Comparison of ENCODE assay signal across 15 cellular contexts in the genomic region with DNA sequence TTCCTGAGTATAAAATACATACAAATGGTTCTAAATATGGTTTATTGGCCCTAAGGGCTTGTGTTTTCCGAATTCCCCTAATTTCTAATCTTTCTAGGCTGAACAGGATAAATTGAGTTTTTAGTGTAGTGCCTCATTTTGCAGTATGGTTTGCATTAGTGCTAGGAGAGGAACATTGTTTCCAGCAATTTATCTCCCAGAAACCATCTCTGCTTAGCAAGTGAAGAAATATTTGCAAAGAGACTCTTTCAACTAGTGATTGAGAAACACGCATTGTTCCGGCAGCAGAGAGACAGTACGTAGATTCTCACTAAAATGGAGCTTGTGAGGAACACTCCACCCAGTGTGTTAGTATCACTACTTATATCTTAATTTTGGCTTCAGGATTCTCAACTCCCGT.
DNase-seq lines count a peak whose midpoint lies in the region; ATAC-seq and TF ChIP-seq lines count a peak whose summit lies in the region.
"Had no signal": no experiment of that assay in that cellular context is flagged by ENCODE, and none has a peak within 500 bp of the region (broad histone marks: within the 10 kb centered on the region; RNA-seq: fewer than 3 reads in every experiment).

No MANE protein-coding gene starts in this region.

- no peaks in the 10 kb centered on the region for H3K27me3 Mint-ChIP-seq in naive thymus-derived CD8-positive, alpha-beta T cell

- ATAC-seq in heart right ventricle (peak in 7 of 8 donors; percentile 8 to 48 (median 29)), psoas muscle (no peak), HG02884 (IDR thresholded peaks at IDR 0.05; ENCODE audit: unreplicated experiment) (no peak)
- no peak for ATAC-seq in naive thymus-derived CD8-positive, alpha-beta T cell

- no peak overlapping the region for H3K27ac Mint-ChIP-seq in naive thymus-derived CD8-positive, alpha-beta T cell

- no peaks in the 10 kb centered on the region for H3K36me3 ChIP-seq in ascending aorta
- H3K36me3 ChIP-seq in heart right ventricle, result no peaks in the 10 kb centered on the region
- H3K36me3 ChIP-seq in psoas muscle (ENCODE audit: insufficient read depth in 1 of 2, low read depth in 1 of 2), result no peaks in the 10 kb centered on the region
- H3K36me3 ChIP-seq: BE2C, tibial nerve had no signal

- POLR2A ChIA-PET in naive thymus-derived CD8-positive, alpha-beta T cell (lab: Charles Lee), result no interaction called here

- no peak overlapping the region for H3K4me3 Mint-ChIP-seq in naive thymus-derived CD8-positive, alpha-beta T cell

- H3K27ac ChIP-seq in ascending aorta, result peak overlapping the region; percentile 57 to 64
- peak overlapping the region; percentile 28 to 89 (median 84) for H3K27ac ChIP-seq in heart right ventricle
- H3K27ac ChIP-seq in psoas muscle, result peak overlapping the region; percentile 55

- peaks cover 0 to 5% (median 2%) of the 10 kb centered on the region in 4 donors for H3K4me1 Mint-ChIP-seq in naive thymus-derived CD8-positive, alpha-beta T cell

- 39 to 55% methylated on average over 5 of the region's 5 CpGs for WGBS in heart right ventricle, 2 donors
- 68 to 72% (median 72%) methylated on average over 5 of the region's 5 CpGs for WGBS in psoas muscle, 3 donors

- DNase-seq in AG20443 (ENCODE audit: low spot score) (peak; percentile 74), ascending aorta (ENCODE audit: low spot score in 2 of 2) (no peak), heart right ventricle (no peak), psoas muscle (no peak), G401 (ENCODE audit: low spot score) (no peak)
- DNase-seq in activated T-cell treated with anti-CD3 and anti-CD28 coated beads, Interleukin-2, amount 50 U/mL, for 48 hours, result no peak
- no peak for DNase-seq in naive thymus-derived CD8-positive, alpha-beta T cell
- DNase-seq: activated CD4-positive, alpha-beta T cell treated with anti-CD3 and anti-CD28 coated beads, Interleukin-2, amount 50 U/mL, for 1 hour; BE2C; hippocampal formation; NCI-H1694; NCI-H524 treated with DMSO at 0.1 percent for 48 hours; RPMI8226 had no signal

- H3K9me3 ChIP-seq in ascending aorta, result no peaks in the 10 kb centered on the region
- H3K9me3 ChIP-seq in heart right ventricle, result no peaks in the 10 kb centered on the region
- H3K9me3 ChIP-seq in psoas muscle, result no peaks in the 10 kb centered on the region
- H3K9me3 ChIP-seq: BE2C, tibial nerve had no signal

- H3K4me1 ChIP-seq in ascending aorta, result peaks cover 0 to 35% of the 10 kb centered on the region in 2 donors
- H3K4me1 ChIP-seq in heart right ventricle, result peaks cover 6 to 91% (median 58%) of the 10 kb centered on the region in 9 donors
- H3K4me1 ChIP-seq in psoas muscle, result peaks cover 16% of the 10 kb centered on the region
- H3K4me1 ChIP-seq: BE2C had no signal

- H3K9me3 Mint-ChIP-seq in naive thymus-derived CD8-positive, alpha-beta T cell, result no peaks in the 10 kb centered on the region

- no peak for TF ChIP-seq CTCF in ascending aorta (IDR thresholded peaks at IDR 0.05)
- no peak for TF ChIP-seq CTCF in heart right ventricle (IDR thresholded peaks at IDR 0.05)
- TF ChIP-seq CTCF in psoas muscle (IDR thresholded peaks at IDR 0.05), result no peak

- H3K27me3 ChIP-seq in ascending aorta (no peaks in the 10 kb centered on the region), heart right ventricle (no peaks in the 10 kb centered on the region), psoas muscle (ENCODE audit: insufficient read depth in 3 of 3, low read length in 2 of 3) (no peaks in the 10 kb centered on the region)
- H3K27me3 ChIP-seq: BE2C, tibial nerve had no signal

- H3K36me3 Mint-ChIP-seq in naive thymus-derived CD8-positive, alpha-beta T cell, result peaks cover 0 to 15% (median under 1%) of the 10 kb centered on the region in 3 donors

- in situ Hi-C loops in G401 (cut with HindIII; ENCODE audit: low sequenced_read_pairs), result no loop called here

- intact Hi-C loops in ascending aorta (cut with DNase I), result loop anchor here (1.0 kb wide), 1 partner anchor 178 kb away; a partner anchor contains a TSS
- intact Hi-C loops in heart right ventricle (cut with DNase I), result loop anchor here in 2 of 10 donors (2.0 to 10.0 kb wide), 4 partner anchors 52 to 105 kb away; no protein-coding TSS in a partner anchor
- intact Hi-C loops in psoas muscle (cut with DNase I), result no loop called here

- H3K4me3 ChIP-seq in ascending aorta (no peak overlapping the region), heart right ventricle (no peak overlapping the region), psoas muscle (no peak overlapping the region)
- H3K4me3 ChIP-seq: tibial nerve had no signal

Comparison
In these comparisons a context has a peak if more than half of its experiments do, and no peak if none do; other contexts are left out.
1. ATAC-seq: peak in heart right ventricle (7 of 8); none in psoas muscle (0 of 4), HG02884 (single experiment) and naive thymus-derived CD8-positive, alpha-beta T cell (0 of 2).
2. Peak in every context shown above with its lines, with median percentiles within 50 percentile points of each other: H3K27ac ChIP-seq.